In genomic region chr1:61749574-61749973, GRCh38 we compare ENCODE assay signal across 23 cellular contexts. TPM values are rescaled to one million over a fixed set of nuclear protein-coding genes. Genes with fewer than 3 reads are reported as not detected.
DNase-seq lines count a peak whose midpoint lies in the region; ATAC-seq, FAIRE-seq and TF ChIP-seq lines count a peak whose summit lies in the region.
"Had no signal": no experiment of that assay in that cellular context is flagged by ENCODE, and none has a peak within 500 bp of the region (broad histone marks: within the 10 kb centered on the region; RNA-seq: fewer than 3 reads in every experiment).

No MANE protein-coding gene starts in this region.

- H4K8ac ChIP-seq in trophoblast cell (ENCODE audit: low read depth, low read length) = no peak overlapping the region

- H4K12ac ChIP-seq in trophoblast cell (ENCODE audit: low read depth, low read length) = no peak overlapping the region

- H3K79me2 ChIP-seq in trophoblast cell (ENCODE audit: control insufficient read depth, insufficient read depth, low read length, poor library complexity) = peaks cover 9% of the 10 kb centered on the region

- no peak overlapping the region for H2BK5ac ChIP-seq in trophoblast cell (ENCODE audit: low read depth, low read length, poor library complexity)

- in situ Hi-C loops in Caki2 (cut with HindIII; ENCODE audit: low pct_unique_long_range_greater_than_20kb, low sequenced_read_pairs) = no loop called here

- H3K36me3 ChIP-seq in trophoblast cell (ENCODE audit: control insufficient read depth in 1 of 2, insufficient read depth in 2 of 2, low read length in 2 of 2) = peaks cover 0 to 1% of the 10 kb centered on the region in 2 experiments
- H3K36me3 ChIP-seq: BE2C; BLaER1 treated with 17β-estradiol and CSF1 and Interleukin-3, amounts not matched to agents 10 nM and 100 nM; HAP-1 had no signal

- no peak overlapping the region for H2BK12ac ChIP-seq in trophoblast cell (ENCODE audit: low read length)

- peak; percentile 58 for FAIRE-seq in RCC 7860 (lab: Jason Lieb, UNC)
- FAIRE-seq: A549, GM12891, H54 had no signal

- H3K9ac ChIP-seq in trophoblast cell (ENCODE audit: low read length) = no peak overlapping the region
- H3K9ac ChIP-seq: BLaER1 treated with 17β-estradiol and CSF1 and Interleukin-3, amounts not matched to agents 10 nM and 100 nM had no signal

- H3K9me3 ChIP-seq in trophoblast cell (ENCODE audit: insufficient read depth, low read depth, low read length) = no peaks in the 10 kb centered on the region
- H3K9me3 ChIP-seq: A549; BE2C; BLaER1 treated with 17β-estradiol and CSF1 and Interleukin-3, amounts not matched to agents 10 nM and 100 nM; HAP-1 had no signal

- H3K14ac ChIP-seq in trophoblast cell (ENCODE audit: low read length) = no peak overlapping the region

- H2BK120ac ChIP-seq in trophoblast cell (ENCODE audit: insufficient read depth, low read length, poor library complexity) = no peak overlapping the region

- no peak overlapping the region for H3K23ac ChIP-seq in trophoblast cell (ENCODE audit: low read length)

- H3K27ac ChIP-seq in trophoblast cell (ENCODE audit: low read depth, low read length) (no peak overlapping the region), coronary artery (no peak overlapping the region)
- H3K27ac ChIP-seq: A549; BLaER1 treated with 17β-estradiol and CSF1 and Interleukin-3, amounts not matched to agents 10 nM and 100 nM had no signal

- H2AK5ac ChIP-seq in trophoblast cell (ENCODE audit: low read length) = no peak overlapping the region

- H3K27me3 ChIP-seq in trophoblast cell (ENCODE audit: insufficient read depth, low read length) = no peaks in the 10 kb centered on the region
- H3K27me3 ChIP-seq: BE2C had no signal

- H3K79me1 ChIP-seq in trophoblast cell (ENCODE audit: low read length) = peaks cover 1% of the 10 kb centered on the region

- H3K4ac ChIP-seq in trophoblast cell (ENCODE audit: low read depth, low read length) = peak overlapping the region; percentile 93

- no peak overlapping the region for H3K4me2 ChIP-seq in trophoblast cell (ENCODE audit: low read length)
- H3K4me2 ChIP-seq: A549; BLaER1 treated with 17β-estradiol and CSF1 and Interleukin-3, amounts not matched to agents 10 nM and 100 nM had no signal

- H3K4me3 ChIP-seq in trophoblast cell (ENCODE audit: low read depth, low read length) (no peak overlapping the region), coronary artery (no peak overlapping the region)
- H3K4me3 ChIP-seq: A549; BLaER1 treated with 17β-estradiol and CSF1 and Interleukin-3, amounts not matched to agents 10 nM and 100 nM; HAP-1 had no signal

- no peak for ATAC-seq in GM21360 (IDR thresholded peaks at IDR 0.05; ENCODE audit: unreplicated experiment)
- no peak for ATAC-seq in GM18502 (IDR thresholded peaks at IDR 0.05; ENCODE audit: poor library complexity, unreplicated experiment)
- ATAC-seq: A549 had no signal

- peak; percentile 52 for DNase-seq in Caki2 (ENCODE audit: low read depth)
- DNase-seq in RCC 7860 (ENCODE audit: low spot score) = no peak
- DNase-seq in kidney tubule cell (ENCODE audit: low spot score) = peak; percentile 43
- DNase-seq in trophoblast cell = no peak
- DNase-seq in coronary artery (ENCODE audit: low spot score) = no peak
- DNase-seq: 8988T; ACHN; AML-193; BE2C; Calu3; CD4-positive, alpha-beta T cell; CD8-positive, alpha-beta memory T cell; DMS53; DMS79 treated with DMSO at 0.1 percent for 48 hours; GF-D8; GOT3 had no signal

- no peak overlapping the region for H3K18ac ChIP-seq in trophoblast cell (ENCODE audit: low read length)

- no CpG with 5 or more reads among the region's 2 CpGs for WGBS in trophoblast cell (ENCODE audit: extremely low coverage, insufficient coverage, insufficient read length)

- TF ChIP-seq CTCF in coronary artery (IDR thresholded peaks at IDR 0.05) = no peak

- H4K91ac ChIP-seq in trophoblast cell (ENCODE audit: low read depth, low read length) = no peak overlapping the region

- H3K4me1 ChIP-seq in trophoblast cell (ENCODE audit: control insufficient read depth in 1 of 2, insufficient read depth in 2 of 2, low read length in 2 of 2) = peaks cover 3 to 5% of the 10 kb centered on the region in 2 experiments
- H3K4me1 ChIP-seq: BE2C; BLaER1 treated with 17β-estradiol and CSF1 and Interleukin-3, amounts not matched to agents 10 nM and 100 nM had no signal

- no peak overlapping the region for H2AFZ ChIP-seq in trophoblast cell (ENCODE audit: insufficient read depth, low read length, poor library complexity)

RNA-seq across cellular contexts. Expression of gene PATJ, which starts 7.3 kb away (rescaled TPM):
- 40.0 and 55.1 TPM in 2 replicates for total RNA-seq in Caki2 (2014; rRNA removed; shearing (Covaris generic); ENCODE audit: low replicate concordance)
- 25.8 and 26.4 TPM in 2 replicates for polyA plus RNA-seq in trophoblast cell (2013)

RNA-seq across cellular contexts. Expression of gene TM2D1, which starts 24.6 kb away (rescaled TPM):
- 64.7 and 67.1 TPM in 2 replicates for total RNA-seq in Caki2 (2014; rRNA removed; shearing (Covaris generic); ENCODE audit: low replicate concordance)
- polyA plus RNA-seq in trophoblast cell (2013) = 26.4 and 26.9 TPM in 2 replicates

Comparison
In these comparisons a context has a peak if more than half of its experiments do, and no peak if none do; other contexts are left out.
1. DNase-seq: peak in Caki2 (single experiment) and kidney tubule cell (single experiment); none in RCC 7860 (single experiment), trophoblast cell (0 of 2) and coronary artery (single experiment).